2 cellular contexts compared by ENCODE assay signal in genomic region chr7:130040576-130040975, GRCh38.
TF ChIP-seq lines count a peak whose summit lies in the region.

No MANE protein-coding gene starts in this region.

TF ChIP-seq in HEK293, 187 proteins besides CTCF, POLR2A, EP300 and RAD21:
- no peak for TF ChIP-seq ZNF433 (tag by site-specific recombination; IDR thresholded peaks at IDR 0.05; ENCODE audit: low read depth)
- TF ChIP-seq ZNF76 (tag by site-specific recombination; IDR thresholded peaks at IDR 0.05; ENCODE audit: borderline replicate concordance, low read depth), result no peak
- 0 out of 2 replicates have a peak, but pooled peaks have one; percentile 19 for TF ChIP-seq ZNF121 (tag by site-specific recombination; IDR thresholded peaks at IDR 0.05)
- TF ChIP-seq ZFP41 (tag by site-specific recombination; IDR thresholded peaks at IDR 0.05; ENCODE audit: borderline replicate concordance), result no peak
- no peak for TF ChIP-seq WT1 (tag by site-specific recombination; IDR thresholded peaks at IDR 0.05)
- TF ChIP-seq ZNF223 (tag by site-specific recombination; IDR thresholded peaks at IDR 0.05), result no peak
- TF ChIP-seq ZNF560 (tag by site-specific recombination; IDR thresholded peaks at IDR 0.05; ENCODE audit: borderline replicate concordance), result no peak
- TF ChIP-seq ZNF23 (tag by site-specific recombination; IDR thresholded peaks at IDR 0.05; ENCODE audit: borderline replicate concordance), result no peak

TF ChIP-seq in K562, 482 proteins besides CTCF, POLR2A, EP300 and RAD21:
- TF ChIP-seq SMARCE1 (IDR thresholded peaks at IDR 0.05), result no peak
- no peak for TF ChIP-seq TCF3 (CRISPR knock-in tag; IDR thresholded peaks at IDR 0.05)
- TF ChIP-seq ZNF589 (CRISPR knock-in tag; IDR thresholded peaks at IDR 0.05; ENCODE audit: low read depth), result no peak
- TF ChIP-seq KLF6 (CRISPR knock-in tag; IDR thresholded peaks at IDR 0.05; ENCODE audit: borderline replicate concordance), result no peak
- TF ChIP-seq CREM (IDR thresholded peaks at IDR 0.05; ENCODE audit: low read depth), result no peak
- peak; percentile 92 for TF ChIP-seq ZNF121 (CRISPR knock-in tag; conservative IDR thresholded peaks at IDR 0.05)
- TF ChIP-seq PHTF2 (CRISPR knock-in tag; IDR thresholded peaks at IDR 0.05), result no peak
TF ChIP-seq in K562: peak in this region for 1.
